ENCODE assay signal across 12 cellular contexts in genomic region chr4:24210332-24210902, GRCh38.
DNase-seq lines count a peak whose midpoint lies in the region; TF ChIP-seq lines count a peak whose summit lies in the region.
"Had no signal": no experiment of that assay in that cellular context is flagged by ENCODE, and none has a peak within 500 bp of the region (broad histone marks: within the 10 kb centered on the region; RNA-seq: fewer than 3 reads in every experiment).

No MANE protein-coding gene starts in this region.

- H3K27ac ChIP-seq in fibroblast of lung (ENCODE audit: insufficient read depth, low read length) (peak overlapping the region; percentile 59), osteoblast (ENCODE audit: low read depth, low read length) (peak overlapping the region; percentile 92)
- H3K27ac ChIP-seq: neural progenitor cell had no signal

- H3K9me3 ChIP-seq in fibroblast of lung (ENCODE audit: control insufficient read depth, insufficient read depth, low read depth, low read length) (no peaks in the 10 kb centered on the region), osteoblast (ENCODE audit: low read depth, low read length) (no peaks in the 10 kb centered on the region)

- H3K79me2 ChIP-seq in fibroblast of lung (ENCODE audit: control insufficient read depth, insufficient read depth, low read length): no peaks in the 10 kb centered on the region
- H3K79me2 ChIP-seq in osteoblast (ENCODE audit: insufficient read depth, low read length): no peaks in the 10 kb centered on the region

- peaks cover 11% of the 10 kb centered on the region for H3K4me1 ChIP-seq in fibroblast of lung (ENCODE audit: control insufficient read depth, extremely low read depth, insufficient read depth, low read length)
- peaks cover 23% of the 10 kb centered on the region for H3K4me1 ChIP-seq in osteoblast (ENCODE audit: insufficient read depth, low read length)

- H3K27me3 ChIP-seq in fibroblast of lung (ENCODE audit: control insufficient read depth, insufficient read depth, low read length): no peaks in the 10 kb centered on the region
- H3K27me3 ChIP-seq in osteoblast (ENCODE audit: insufficient read depth, low read length): no peaks in the 10 kb centered on the region
- H3K27me3 ChIP-seq: neural progenitor cell had no signal

- TF ChIP-seq CTCF in AG10803 (conservative IDR thresholded peaks at IDR 0.05; ENCODE audit: low read length) (no peak), fibroblast of lung (conservative IDR thresholded peaks at IDR 0.05 in 1 of 2, IDR thresholded peaks at IDR 0.05 in 1 of 2; ENCODE audit: low read depth in 1 of 2, low read length in 2 of 2) (no peak), osteoblast (IDR thresholded peaks at IDR 0.05; ENCODE audit: extremely low read depth, low read depth, low read length) (no peak)

- H3K9ac ChIP-seq in fibroblast of lung (ENCODE audit: insufficient read depth, low read length): no peak overlapping the region
- H3K9ac ChIP-seq: neural progenitor cell had no signal

- no peak overlapping the region; the same call in 1 of the 2 replicates for H3K4me3 ChIP-seq in AG10803 (ENCODE audit: low read length)
- no peak overlapping the region for H3K4me3 ChIP-seq in fibroblast of lung (replicated peaks in 1 of 4; ENCODE audit: control extremely low read depth in 1 of 4, insufficient read depth in 1 of 4, low read depth in 3 of 4, low read length in 4 of 4)
- peak overlapping the region; percentile 7 for H3K4me3 ChIP-seq in osteoblast (ENCODE audit: insufficient read depth, low read length)
- H3K4me3 ChIP-seq: neural progenitor cell had no signal

- DNase-seq in AG10803 (ENCODE audit: low read depth) (peak; percentile 96), NOMO-1 treated with dmso at 0.1 percent for 144 hours (lab: John Stamatoyannopoulos, UW; ENCODE audit: unreplicated experiment) (peak; percentile 21), fibroblast of lung (ENCODE audit: low read depth in 2 of 2) (peak; percentile 92 to 100), osteoblast (ENCODE audit: insufficient read length, low spot score, missing footprints) (peak; percentile 94), retina (no peak), medulla oblongata (ENCODE audit: extremely low spot score) (no peak), NCI-H2029 (lab: John Stamatoyannopoulos, UW) (no peak)
- no peak for DNase-seq in activated CD4-positive, alpha-beta T cell treated with anti-CD3 and anti-CD28 coated beads for 48 hours
- DNase-seq: activated CD4-positive, alpha-beta memory T cell treated with anti-CD3 and anti-CD28 coated beads for 36 hours; anterior cingulate cortex; NCI-H2029 treated with DMSO at 0.1 percent for 48 hours had no signal

- H3K36me3 ChIP-seq in fibroblast of lung (ENCODE audit: control insufficient read depth, insufficient read depth, low read length): no peaks in the 10 kb centered on the region
- H3K36me3 ChIP-seq in osteoblast (ENCODE audit: insufficient read depth, low read length): no peaks in the 10 kb centered on the region
- H3K36me3 ChIP-seq: neural progenitor cell had no signal

- peak overlapping the region; percentile 54 for H3K4me2 ChIP-seq in fibroblast of lung (ENCODE audit: extremely low read depth, insufficient read depth, low read length)
- H3K4me2 ChIP-seq in osteoblast (ENCODE audit: insufficient read depth, low read length): peak overlapping the region; percentile 51
- H3K4me2 ChIP-seq: neural progenitor cell had no signal

- H2AFZ ChIP-seq in fibroblast of lung (ENCODE audit: low read length) (no peak overlapping the region), osteoblast (ENCODE audit: low read length) (no peak overlapping the region)
- H2AFZ ChIP-seq: neural progenitor cell had no signal

- H4K20me1 ChIP-seq in fibroblast of lung (ENCODE audit: control insufficient read depth, extremely low read depth, insufficient read depth, low read length): no peaks in the 10 kb centered on the region
- H4K20me1 ChIP-seq in osteoblast (ENCODE audit: insufficient read depth, low read length): no peaks in the 10 kb centered on the region

Comparison
In these comparisons a context has a peak if more than half of its experiments do, and no peak if none do; other contexts are left out.
1. DNase-seq: peak in AG10803 (single experiment), NOMO-1 treated with dmso at 0.1 percent for 144 hours (single experiment), fibroblast of lung (2 of 2) and osteoblast (single experiment); none in retina (single experiment), medulla oblongata (single experiment), activated CD4-positive, alpha-beta T cell treated with anti-CD3 and anti-CD28 coated beads for 48 hours (single experiment) and NCI-H2029 (single experiment).